ENCODE assay signal across 8 cellular contexts in the genomic region with DNA sequence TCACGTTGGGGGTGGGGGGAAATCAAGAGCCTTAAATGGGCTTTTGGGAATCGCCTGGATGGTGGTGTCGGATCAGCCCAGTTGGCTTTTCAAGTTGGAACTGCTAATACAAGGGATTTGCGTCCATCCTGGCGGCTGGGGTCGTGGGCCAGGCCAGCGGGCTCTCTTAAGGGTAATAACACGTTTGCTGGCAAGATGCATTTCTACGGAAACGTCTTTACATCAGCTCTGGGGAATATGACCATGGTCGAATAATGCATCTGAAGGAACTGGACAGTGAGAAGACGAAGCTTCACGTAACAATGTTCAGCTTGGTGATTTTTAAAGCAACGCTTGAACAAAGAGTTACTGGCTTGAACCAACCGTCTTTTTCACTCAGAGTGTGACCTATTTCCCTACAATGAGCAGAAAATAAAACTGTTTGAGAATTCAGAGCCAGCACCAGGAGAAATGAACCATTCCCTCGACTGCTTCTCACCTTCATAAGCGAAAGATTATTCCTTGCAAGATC. TPM values are rescaled to one million over a fixed set of nuclear protein-coding genes. Genes with fewer than 3 reads are reported as not detected.
DNase-seq lines count a peak whose midpoint lies in the region; ATAC-seq and TF ChIP-seq lines count a peak whose summit lies in the region.

No MANE protein-coding gene starts in this region.

- H3K36me3 ChIP-seq in right atrium auricular region (no peaks in the 10 kb centered on the region), sigmoid colon (no peaks in the 10 kb centered on the region)

- TF ChIP-seq EP300 in sigmoid colon (IDR thresholded peaks at IDR 0.05), result no peak

- TF ChIP-seq CTCF in HL-60 (IDR thresholded peaks at IDR 0.05; ENCODE audit: insufficient read depth, low read length) (no peak), right atrium auricular region (IDR thresholded peaks at IDR 0.05) (no peak), sigmoid colon (IDR thresholded peaks at IDR 0.05) (no peak)

- H3K27ac ChIP-seq in HL-60 (replicated peaks) (peak overlapping the region; percentile 84), right atrium auricular region (peak overlapping the region; percentile 94 to 95), sigmoid colon (peak overlapping the region; percentile 89 to 99 (median 96))

- 1 to 2% methylated on average over 17 of the region's 17 CpGs for WGBS in sigmoid colon, 2 donors

- intact Hi-C loops in sigmoid colon (cut with DNase I), result loop anchor here (5.0 to 10.0 kb wide), 3 partner anchors 261 to 843 kb away; no protein-coding TSS in a partner anchor

- peaks cover 50% of the 10 kb centered on the region for H3K27me3 Mint-ChIP-seq in activated naive CD8-positive, alpha-beta T cell treated with anti-CD3 and anti-CD28 coated beads, Interleukin-2, amount 10 ng/mL, durations not matched to agents 7 days and 5 days

- H3K4me3 ChIP-seq in HL-60 (replicated peaks; ENCODE audit: insufficient read depth, low read length), result peak overlapping the region; percentile 62
- peak overlapping the region; percentile 60 to 78 for H3K4me3 ChIP-seq in right atrium auricular region
- H3K4me3 ChIP-seq in sigmoid colon, result peak overlapping the region; percentile 50 to 79 (median 70)

- H3K4me1 ChIP-seq in right atrium auricular region (peaks cover 0 to 6% of the 10 kb centered on the region in 2 donors), sigmoid colon (peaks cover 0 to 11% (median 0%) of the 10 kb centered on the region in 4 donors)

- H3K9me3 ChIP-seq in right atrium auricular region, result no peaks in the 10 kb centered on the region
- H3K9me3 ChIP-seq in sigmoid colon, result no peaks in the 10 kb centered on the region

- ATAC-seq in activated naive CD8-positive, alpha-beta T cell treated with anti-CD3 and anti-CD28 coated beads, Interleukin-2, amount 10 ng/mL, durations not matched to agents 7 days and 5 days (ENCODE audit: low read depth), result no peak
- ATAC-seq in HG02588 (IDR thresholded peaks at IDR 0.05; ENCODE audit: unreplicated experiment), result no peak
- no peak for ATAC-seq in GM21786 (IDR thresholded peaks at IDR 0.05; ENCODE audit: unreplicated experiment)

- H3K9me3 Mint-ChIP-seq in activated naive CD8-positive, alpha-beta T cell treated with anti-CD3 and anti-CD28 coated beads, Interleukin-2, amount 10 ng/mL, durations not matched to agents 7 days and 5 days, result no peaks in the 10 kb centered on the region

- H3K36me3 Mint-ChIP-seq in activated naive CD8-positive, alpha-beta T cell treated with anti-CD3 and anti-CD28 coated beads, Interleukin-2, amount 10 ng/mL, durations not matched to agents 7 days and 5 days, result no peaks in the 10 kb centered on the region

- H3K27me3 ChIP-seq in HL-60 (ENCODE audit: insufficient read depth, poor library complexity, severe bottlenecking) (no peaks in the 10 kb centered on the region), right atrium auricular region (no peaks in the 10 kb centered on the region), sigmoid colon (no peaks in the 10 kb centered on the region)

- TF ChIP-seq POLR2A in sigmoid colon (IDR thresholded peaks at IDR 0.05), result no peak

- H3K27ac Mint-ChIP-seq in activated naive CD8-positive, alpha-beta T cell treated with anti-CD3 and anti-CD28 coated beads, Interleukin-2, amount 10 ng/mL, durations not matched to agents 7 days and 5 days, result no peak overlapping the region

- peak overlapping the region; percentile 38 for H3K4me3 Mint-ChIP-seq in activated naive CD8-positive, alpha-beta T cell treated with anti-CD3 and anti-CD28 coated beads, Interleukin-2, amount 10 ng/mL, durations not matched to agents 7 days and 5 days

- DNase-seq in CD1c-positive myeloid dendritic cell (ENCODE audit: extremely low spot score) (peak; percentile 18), HL-60 (ENCODE audit: low read depth in 1 of 2, low spot score in 1 of 2) (peak in 1 of 2 experiments; percentile 9), right atrium auricular region (ENCODE audit: low spot score) (no peak), sigmoid colon (peak; percentile 75)
- peak; percentile 26 for DNase-seq in activated naive CD8-positive, alpha-beta T cell treated with anti-CD3 and anti-CD28 coated beads, Interleukin-2, amount 10 ng/mL, durations not matched to agents 7 days and 5 days
- DNase-seq in stimulated activated CD4-positive, alpha-beta T cell treated with anti-CD3 and anti-CD28 coated beads, Interleukin-2, amount 100 ng/mL, for 24 hours, result no peak

- H3K4me1 Mint-ChIP-seq in activated naive CD8-positive, alpha-beta T cell treated with anti-CD3 and anti-CD28 coated beads, Interleukin-2, amount 10 ng/mL, durations not matched to agents 7 days and 5 days, result peaks cover 18% of the 10 kb centered on the region

- POLR2A ChIA-PET in activated naive CD8-positive, alpha-beta T cell treated with anti-CD3 and anti-CD28 coated beads, Interleukin-2, amount 10 ng/mL, durations not matched to agents 7 days and 5 days (lab: Charles Lee), result interaction anchor here (0.6 to 0.7 kb wide), 2 partner anchors 247 to 1574 kb away, joined by 3 read pairs; no protein-coding TSS in a partner anchor

RNA-seq across cellular contexts. Expression of gene MARCKS, which starts 1.6 kb away (rescaled TPM):
- 1 to 10 TPM; 1.7 to 2.2 TPM for total RNA-seq in activated naive CD8-positive, alpha-beta T cell treated with anti-CD3 and anti-CD28 coated beads, Interleukin-2, amount 10 ng/mL, durations not matched to agents 7 days and 5 days
- 10 to 100 TPM in 1 of 2 donors, 1 to 10 TPM in 1; 9.8 to 13.5 TPM for total RNA-seq in right atrium auricular region
- 10 to 100 TPM; 43.1 to 67.1 (median 54.0) TPM for total RNA-seq in sigmoid colon
- polyA plus RNA-seq in sigmoid colon, result 10 to 100 TPM; 30.0 to 64.3 (median 42.5) TPM

Comparison
In these comparisons a context has a peak if more than half of its experiments do, and no peak if none do; other contexts are left out.
1. DNase-seq: peak in CD1c-positive myeloid dendritic cell (single experiment), activated naive CD8-positive, alpha-beta T cell treated with anti-CD3 and anti-CD28 coated beads, Interleukin-2, amount 10 ng/mL, durations not matched to agents 7 days and 5 days (single experiment) and sigmoid colon (single experiment); none in right atrium auricular region (single experiment) and stimulated activated CD4-positive, alpha-beta T cell treated with anti-CD3 and anti-CD28 coated beads, Interleukin-2, amount 100 ng/mL, for 24 hours (0 of 2).
2. Peak in every context shown above with its lines, with median percentiles within 50 percentile points of each other: H3K27ac ChIP-seq and H3K4me3 ChIP-seq.